In the genomic region with DNA sequence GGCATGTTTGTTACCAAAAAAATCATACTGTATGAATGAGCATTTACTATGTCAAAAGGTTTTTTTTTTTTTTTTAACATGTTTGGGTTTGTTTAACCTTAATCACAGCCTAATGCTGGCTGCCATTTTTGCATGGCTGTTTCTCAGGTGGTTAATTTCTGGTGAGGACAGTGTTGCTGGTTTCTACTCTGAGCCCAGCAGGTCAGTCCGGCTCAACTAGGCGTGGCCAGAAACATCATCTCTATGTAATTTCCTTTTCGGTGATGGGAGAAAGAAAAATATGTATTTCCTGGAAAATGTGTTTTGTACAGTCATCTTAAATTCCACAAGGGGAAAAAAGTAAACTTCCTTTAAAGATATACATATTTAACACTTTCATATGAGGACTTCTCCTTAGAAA, we compare ENCODE assay signal across 10 cellular contexts. TPM values are rescaled to one million over a fixed set of nuclear protein-coding genes. Genes with fewer than 3 reads are reported as not detected.
DNase-seq lines count a peak whose midpoint lies in the region; ATAC-seq and TF ChIP-seq lines count a peak whose summit lies in the region.
"Had no signal": no experiment of that assay in that cellular context is flagged by ENCODE, and none has a peak within 500 bp of the region (broad histone marks: within the 10 kb centered on the region; RNA-seq: fewer than 3 reads in every experiment).

No MANE protein-coding gene starts in this region.

- POLR2A ChIA-PET in Panc1 (lab: Charles Lee) = interaction anchor here (0.7 kb wide), 1 partner anchor 478 kb away, joined by 5 read pairs; no protein-coding TSS in a partner anchor

- DNase-seq in GM03348 (ENCODE audit: low spot score) = peak; percentile 54
- peak; percentile 83 for DNase-seq in Panc1 (ENCODE audit: low read depth, low spot score)
- peak; percentile 92 for DNase-seq in epithelial cell of esophagus (ENCODE audit: low read depth)
- peak; percentile 87 to 93 for DNase-seq in trophoblast cell
- DNase-seq in kidney glomerular epithelial cell (lab: John Stamatoyannopoulos, UW) = no peak
- no peak for DNase-seq in occipital lobe (lab: John Stamatoyannopoulos, UW)
- DNase-seq in NCI-H345 treated with DMSO at 0.1 percent for 48 hours (lab: John Stamatoyannopoulos, UW; ENCODE audit: unreplicated experiment) = no peak
- DNase-seq: GDM1; naive thymus-derived CD4-positive, alpha-beta T cell had no signal

- no peak overlapping the region for H2BK120ac ChIP-seq in trophoblast cell (ENCODE audit: insufficient read depth, low read length, poor library complexity)

- H4K8ac ChIP-seq in trophoblast cell (ENCODE audit: low read depth, low read length) = no peak overlapping the region

- H3K4me1 ChIP-seq in Panc1 (ENCODE audit: control insufficient read depth, insufficient read depth, low read length) = peaks cover 10% of the 10 kb centered on the region; the same call in 1 of the 2 replicates
- no peaks in the 10 kb centered on the region for H3K4me1 ChIP-seq in trophoblast cell (ENCODE audit: control insufficient read depth in 1 of 2, insufficient read depth in 2 of 2, low read length in 2 of 2)

- no peak overlapping the region for H3K4me2 ChIP-seq in trophoblast cell (ENCODE audit: low read length)

- H4K91ac ChIP-seq in trophoblast cell (ENCODE audit: low read depth, low read length) = no peak overlapping the region

- no peaks in the 10 kb centered on the region for H3K79me2 ChIP-seq in trophoblast cell (ENCODE audit: control insufficient read depth, insufficient read depth, low read length, poor library complexity)

- H2BK12ac ChIP-seq in trophoblast cell (ENCODE audit: low read length) = no peak overlapping the region

- H3K27ac ChIP-seq in Panc1 (ENCODE audit: low read length) (peak overlapping the region; percentile 48), trophoblast cell (ENCODE audit: low read depth, low read length) (no peak overlapping the region)

- no peak overlapping the region for H2AFZ ChIP-seq in trophoblast cell (ENCODE audit: insufficient read depth, low read length, poor library complexity)

- CTCF ChIA-PET in Panc1 (lab: Charles Lee) = no interaction called here

- H3K9me3 ChIP-seq in Panc1 (ENCODE audit: control insufficient read depth, insufficient read depth, low read depth, low read length) (no peaks in the 10 kb centered on the region), trophoblast cell (ENCODE audit: insufficient read depth, low read depth, low read length) (no peaks in the 10 kb centered on the region)

- H4K12ac ChIP-seq in trophoblast cell (ENCODE audit: low read depth, low read length) = no peak overlapping the region

- no peak overlapping the region for H2AK5ac ChIP-seq in trophoblast cell (ENCODE audit: low read length)

- no peaks in the 10 kb centered on the region for H3K27me3 ChIP-seq in Panc1 (ENCODE audit: control insufficient read depth, insufficient read depth, low read length)
- no peaks in the 10 kb centered on the region for H3K27me3 ChIP-seq in trophoblast cell (ENCODE audit: insufficient read depth, low read length)

- no peaks in the 10 kb centered on the region for H3K79me1 ChIP-seq in trophoblast cell (ENCODE audit: low read length)

- TF ChIP-seq CTCF in Panc1 (IDR thresholded peaks at IDR 0.05) (no peak), epithelial cell of esophagus (IDR thresholded peaks at IDR 0.05; ENCODE audit: insufficient read depth, low read depth, low read length, missing control alignments) (no peak)

- H3K14ac ChIP-seq in trophoblast cell (ENCODE audit: low read length) = no peak overlapping the region

- H3K36me3 ChIP-seq in Panc1 (ENCODE audit: control insufficient read depth, insufficient read depth, low read length) (no peaks in the 10 kb centered on the region), trophoblast cell (ENCODE audit: control insufficient read depth in 1 of 2, insufficient read depth in 2 of 2, low read length in 2 of 2) (no peaks in the 10 kb centered on the region)

- no TSS peak for BruUV-seq in Panc1 (replicated peaks; lab: Mats Ljungman, UMichigan)

- no peak overlapping the region for H3K4ac ChIP-seq in trophoblast cell (ENCODE audit: low read depth, low read length)

- intact Hi-C loops in Panc1 (cut with micrococcal nuclease; ENCODE audit: unreplicated experiment) = no loop called here

- no peak overlapping the region for H3K9ac ChIP-seq in trophoblast cell (ENCODE audit: low read length)

- no peak overlapping the region for H3K18ac ChIP-seq in trophoblast cell (ENCODE audit: low read length)

- no peak overlapping the region for H2BK5ac ChIP-seq in trophoblast cell (ENCODE audit: low read depth, low read length, poor library complexity)

- no CpG with 5 or more reads among the region's 3 CpGs for WGBS in trophoblast cell (ENCODE audit: extremely low coverage, insufficient coverage, insufficient read length)

- ATAC-seq in Panc1 (peak; percentile 67), HG03520 (IDR thresholded peaks at IDR 0.05; ENCODE audit: unreplicated experiment) (no peak)
- ATAC-seq: naive thymus-derived CD4-positive, alpha-beta T cell had no signal

- in situ Hi-C loops in Panc1 (cut with HindIII; ENCODE audit: low pct_unique_long_range_greater_than_20kb, low sequenced_read_pairs) = no loop called here

- H3K4me3 ChIP-seq in Panc1 (ENCODE audit: low read depth in 2 of 2, low read length in 2 of 2) (no peak overlapping the region), epithelial cell of esophagus (ENCODE audit: low read length) (no peak overlapping the region), trophoblast cell (ENCODE audit: low read depth, low read length) (no peak overlapping the region)

- no peak overlapping the region for H3K23ac ChIP-seq in trophoblast cell (ENCODE audit: low read length)

RNA-seq across cellular contexts. Expression of a gene that starts 24.9 kb away (rescaled TPM):
- total RNA-seq in Panc1 (2021; ENCODE audit: unreplicated experiment) (247 TPM), occipital lobe (444 TPM)
- polyA plus RNA-seq in Panc1 (2012; ENCODE audit: insufficient read length) = 142 TPM
- 153 and 170 TPM in 2 replicates for polyA plus RNA-seq in trophoblast cell (2013)

Comparison
In these comparisons a context has a peak if more than half of its experiments do, and no peak if none do; other contexts are left out.
1. DNase-seq: peak in GM03348 (single experiment), Panc1 (single experiment), epithelial cell of esophagus (single experiment) and trophoblast cell (2 of 2); none in kidney glomerular epithelial cell (single experiment), occipital lobe (single experiment) and NCI-H345 treated with DMSO at 0.1 percent for 48 hours (single experiment).